ENCODE assay signal across 8 cellular contexts in the genomic region with DNA sequence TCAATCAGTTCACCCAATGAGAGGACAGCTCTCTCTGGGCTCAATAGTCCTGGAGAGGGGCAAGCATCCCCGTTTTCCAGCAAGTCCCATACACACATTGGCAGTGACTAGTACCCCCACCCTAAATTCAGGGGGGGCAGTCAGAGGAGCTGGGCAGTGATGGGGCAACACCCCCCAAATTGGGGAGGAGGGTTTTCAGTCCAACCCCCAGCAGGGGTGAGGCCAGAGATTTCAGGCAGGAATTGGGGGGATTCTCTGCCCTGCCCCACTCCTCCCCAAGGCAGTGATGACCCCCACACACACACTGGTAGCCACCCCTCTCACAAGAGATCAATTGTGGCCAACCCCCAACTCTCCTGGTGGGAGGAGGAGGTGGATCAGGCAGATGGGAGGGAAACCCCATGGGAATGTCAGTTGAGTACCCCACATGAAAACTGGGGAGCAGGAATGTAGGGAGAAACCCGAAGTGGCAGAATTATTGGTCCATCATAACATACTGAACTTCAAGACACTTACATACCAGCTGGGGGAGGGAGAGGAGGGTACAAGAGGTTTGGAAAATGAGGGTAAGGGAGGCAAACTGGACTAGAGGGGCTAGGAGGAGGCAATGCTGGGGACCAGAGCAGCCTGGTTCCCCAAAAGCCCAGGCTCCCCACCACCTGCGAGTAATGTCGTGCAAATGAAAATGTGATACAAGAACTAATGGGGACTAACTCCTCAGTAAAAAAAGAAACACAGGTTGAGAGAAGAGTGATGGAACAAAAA. TPM values are rescaled to one million over a fixed set of nuclear protein-coding genes. Genes with fewer than 3 reads are reported as not detected.
DNase-seq lines count a peak whose midpoint lies in the region; ATAC-seq and TF ChIP-seq lines count a peak whose summit lies in the region.

No MANE protein-coding gene starts in this region.

- H3K27me3 Mint-ChIP-seq in activated B cell treated with CpG ODN at 0.5 μM for 24 hours = no peaks in the 10 kb centered on the region

- peaks cover 36% of the 10 kb centered on the region for H3K79me2 ChIP-seq in DOHH2 (ENCODE audit: control insufficient read depth, low read length)

- H3K4me1 ChIP-seq in DOHH2 (ENCODE audit: control insufficient read depth, low read length) (peaks cover 69% of the 10 kb centered on the region), heart right ventricle (peaks cover 28 to 85% (median 56%) of the 10 kb centered on the region in 9 donors)

- POLR2A ChIA-PET in activated B cell treated with CpG ODN at 0.5 μM for 24 hours (lab: Charles Lee) = interaction anchor here (0.8 to 15.9 kb wide), 10 partner anchors 13 to 135 kb away, joined by 3 to 385 read pairs (median 8); a partner anchor contains a TSS

- no peak overlapping the region for H3K4me3 ChIP-seq in DOHH2 (ENCODE audit: low read length)
- H3K4me3 ChIP-seq in heart right ventricle = no peak overlapping the region

- peak overlapping the region; percentile 59 for H3K4me3 Mint-ChIP-seq in activated B cell treated with CpG ODN at 0.5 μM for 24 hours
- H3K4me3 Mint-ChIP-seq in stimulated activated effector memory CD8-positive, alpha-beta T cell treated with anti-CD3 and anti-CD28 coated beads, Interleukin-12 subunit alpha, Interleukin-12 subunit beta, amount 100 ng/mL, for 72 hours = peak overlapping the region; percentile 81

- ATAC-seq in activated B cell treated with CpG ODN at 0.5 μM for 24 hours (ENCODE audit: low read depth) (no peak), heart right ventricle (no peak)
- no peak for ATAC-seq in stimulated activated effector memory CD8-positive, alpha-beta T cell treated with anti-CD3 and anti-CD28 coated beads, Interleukin-12 subunit alpha, Interleukin-12 subunit beta, amount 100 ng/mL, for 72 hours

- H3K27ac ChIP-seq in DOHH2 (ENCODE audit: low read depth, low read length) = no peak overlapping the region
- H3K27ac ChIP-seq in heart right ventricle = peak overlapping the region in 9 of 10 donors; percentile 20 to 100 (median 97)

- peak overlapping the region; percentile 71 for H3K27ac Mint-ChIP-seq in activated B cell treated with CpG ODN at 0.5 μM for 24 hours
- H3K27ac Mint-ChIP-seq in stimulated activated effector memory CD8-positive, alpha-beta T cell treated with anti-CD3 and anti-CD28 coated beads, Interleukin-12 subunit alpha, Interleukin-12 subunit beta, amount 100 ng/mL, for 72 hours = peak overlapping the region; percentile 98

- H3K36me3 ChIP-seq in DOHH2 (ENCODE audit: control insufficient read depth, low read length) (peaks cover 43% of the 10 kb centered on the region), heart right ventricle (peaks cover 0 to 34% (median 17%) of the 10 kb centered on the region in 9 donors)

- intact Hi-C loops in activated B cell treated with CpG ODN at 0.5 μM for 24 hours (cut with micrococcal nuclease) = loop anchor here (2.0 to 10.0 kb wide), 3 partner anchors 87 to 475 kb away; a partner anchor contains a TSS
- intact Hi-C loops in heart right ventricle (cut with DNase I) = loop anchor here in 7 of 10 donors (2.0 to 10.0 kb wide), 7 partner anchors 21 to 325 kb away; a partner anchor contains a TSS

- TF ChIP-seq CTCF in DOHH2 (IDR thresholded peaks at IDR 0.05; ENCODE audit: low read depth, low read length, poor library complexity, severe bottlenecking) (peak; percentile 8), activated B cell treated with CpG ODN at 0.5 μM for 24 hours (IDR thresholded peaks at IDR 0.05) (no peak), heart right ventricle (IDR thresholded peaks at IDR 0.05) (no peak)

- no peaks in the 10 kb centered on the region for H3K9me3 ChIP-seq in DOHH2 (ENCODE audit: control insufficient read depth, insufficient read depth, low read length)
- H3K9me3 ChIP-seq in heart right ventricle = no peaks in the 10 kb centered on the region

- no peak for DNase-seq in activated B cell treated with CpG ODN at 0.5 μM for 24 hours
- DNase-seq in heart right ventricle = no peak
- no peak for DNase-seq in stimulated activated effector memory CD8-positive, alpha-beta T cell treated with anti-CD3 and anti-CD28 coated beads, Interleukin-12 subunit alpha, Interleukin-12 subunit beta, amount 100 ng/mL, for 72 hours (ENCODE audit: low spot score in 2 of 2)
- no peak for DNase-seq in HK-2 (ENCODE audit: unreplicated experiment)
- DNase-seq in stimulated activated CD4-positive, alpha-beta T cell treated with anti-CD3 and anti-CD28 coated beads, Interleukin-4, amount 100 ng/mL, for 24 hours = no peak
- DNase-seq in glomerular visceral epithelial cell (ENCODE audit: extremely low spot score) = no peak
- DNase-seq in NOMO-1 (lab: John Stamatoyannopoulos, UW; ENCODE audit: unreplicated experiment in 2 of 2) = no peak

- 74 to 84% methylated on average over 4 of the region's 4 CpGs for WGBS in heart right ventricle, 2 donors

- peaks cover 7% of the 10 kb centered on the region; the same call in 1 of the 2 replicates for H4K20me1 ChIP-seq in DOHH2 (ENCODE audit: control insufficient read depth, insufficient read depth, low read depth, low read length)

- peaks cover 22% of the 10 kb centered on the region for H3F3A ChIP-seq in DOHH2 (ENCODE audit: control insufficient read depth, insufficient read depth)

- no peaks in the 10 kb centered on the region for H3K27me3 ChIP-seq in DOHH2 (ENCODE audit: control insufficient read depth, low read length)
- no peaks in the 10 kb centered on the region for H3K27me3 ChIP-seq in heart right ventricle

- H3K9me3 Mint-ChIP-seq in activated B cell treated with CpG ODN at 0.5 μM for 24 hours = no peaks in the 10 kb centered on the region
- no peaks in the 10 kb centered on the region for H3K9me3 Mint-ChIP-seq in stimulated activated effector memory CD8-positive, alpha-beta T cell treated with anti-CD3 and anti-CD28 coated beads, Interleukin-12 subunit alpha, Interleukin-12 subunit beta, amount 100 ng/mL, for 72 hours

- H3K4me2 ChIP-seq in DOHH2 (ENCODE audit: low read length) = no peak overlapping the region

- H3K4me1 Mint-ChIP-seq in activated B cell treated with CpG ODN at 0.5 μM for 24 hours = peaks cover 51% of the 10 kb centered on the region
- peaks cover 55% of the 10 kb centered on the region for H3K4me1 Mint-ChIP-seq in stimulated activated effector memory CD8-positive, alpha-beta T cell treated with anti-CD3 and anti-CD28 coated beads, Interleukin-12 subunit alpha, Interleukin-12 subunit beta, amount 100 ng/mL, for 72 hours

- H3K36me3 Mint-ChIP-seq in activated B cell treated with CpG ODN at 0.5 μM for 24 hours (ENCODE audit: low read depth) = peaks cover 33% of the 10 kb centered on the region
- H3K36me3 Mint-ChIP-seq in stimulated activated effector memory CD8-positive, alpha-beta T cell treated with anti-CD3 and anti-CD28 coated beads, Interleukin-12 subunit alpha, Interleukin-12 subunit beta, amount 100 ng/mL, for 72 hours = peaks cover 52% of the 10 kb centered on the region

- H3K9me2 ChIP-seq in DOHH2 (replicated peaks; ENCODE audit: control insufficient read depth, low read length) = no peaks in the 10 kb centered on the region

- CTCF ChIA-PET in activated B cell treated with CpG ODN at 0.5 μM for 24 hours (lab: Charles Lee) = interaction anchor here (0.6 to 2.1 kb wide), 6 partner anchors 14 to 99 kb away, joined by 3 to 15 read pairs (median 4); no protein-coding TSS in a partner anchor

RNA-seq across cellular contexts. Expression of a gene that starts 3.1 kb away (rescaled TPM):
- total RNA-seq in activated B cell treated with CpG ODN at 0.5 μM for 24 hours = 82.0 and 97.7 TPM in 2 replicates
- 10 to 100 TPM; 46.8 to 67.8 (median 62.7) TPM for total RNA-seq in heart right ventricle
- polyA plus RNA-seq in heart right ventricle = 10 to 100 TPM; 49.0 to 54.3 TPM

RNA-seq across cellular contexts. Expression of a gene that starts 7.4 kb away (rescaled TPM):
- total RNA-seq in activated B cell treated with CpG ODN at 0.5 μM for 24 hours = 40.7 and 45.0 TPM in 2 replicates
- 100 to 1,000 TPM in 6 of 10 donors, 10 to 100 TPM in 4; 37.4 to 154 (median 112) TPM for total RNA-seq in heart right ventricle
- polyA plus RNA-seq in heart right ventricle = 100 to 1,000 TPM; 112 to 135 TPM

RNA-seq across cellular contexts. Expression of a gene that starts 16.5 kb away (rescaled TPM):
- total RNA-seq in activated B cell treated with CpG ODN at 0.5 μM for 24 hours (17.3 and 20.9 TPM in 2 replicates), heart right ventricle (10 to 100 TPM in 1 of 10 donors, 1 to 10 TPM in 9; 5.2 to 15.2 (median 7.3) TPM)
- polyA plus RNA-seq in heart right ventricle = 1 to 10 TPM; 4.5 to 7.8 TPM

RNA-seq across cellular contexts. Expression of a gene that starts 30.3 kb away (rescaled TPM):
- 12.3 and 12.8 TPM in 2 replicates for total RNA-seq in activated B cell treated with CpG ODN at 0.5 μM for 24 hours
- 1 to 10 TPM; 5.3 to 9.4 (median 7.7) TPM for total RNA-seq in heart right ventricle
- polyA plus RNA-seq in heart right ventricle = 10 to 100 TPM in 1 of 2 donors, 1 to 10 TPM in 1; 4.2 to 13.8 TPM

RNA-seq across cellular contexts. Expression of a gene that starts 35.7 kb away (rescaled TPM):
- total RNA-seq in activated B cell treated with CpG ODN at 0.5 μM for 24 hours (0.12 and 0.49 TPM in 2 replicates), heart right ventricle (under 1 TPM in 5 of 10 donors, not detected in 5; 0.17 to 0.52 (median 0.38) TPM)
- polyA plus RNA-seq in heart right ventricle = 1 to 10 TPM in 1 of 2 donors, under 1 TPM in 1; 0.91 to 1.5 TPM
